ENCODE assay signal across 15 cellular contexts in the genomic region with DNA sequence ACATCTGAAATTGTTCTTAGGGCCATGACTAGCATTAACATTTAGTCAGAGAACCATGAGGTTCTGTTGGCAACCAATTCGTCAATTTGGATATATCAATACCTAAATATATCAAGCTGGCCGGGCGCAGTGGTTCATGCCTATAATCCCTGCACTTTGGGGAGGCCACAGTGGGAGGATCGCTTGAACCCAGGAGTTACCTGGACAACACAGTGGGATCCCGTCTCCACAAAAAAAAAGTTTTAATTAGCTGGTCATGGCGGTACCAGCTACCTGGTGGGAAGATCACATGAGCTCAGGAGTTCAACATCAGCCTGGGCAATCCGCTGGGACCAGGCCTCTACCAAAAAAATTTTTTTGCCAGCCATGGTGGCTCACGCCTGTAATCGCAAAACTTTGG. TPM values are rescaled to one million over a fixed set of nuclear protein-coding genes. Genes with fewer than 3 reads are reported as not detected.
DNase-seq lines count a peak whose midpoint lies in the region; ATAC-seq and TF ChIP-seq lines count a peak whose summit lies in the region.
"Had no signal": no experiment of that assay in that cellular context is flagged by ENCODE, and none has a peak within 500 bp of the region (broad histone marks: within the 10 kb centered on the region; RNA-seq: fewer than 3 reads in every experiment).

No MANE protein-coding gene starts in this region.

- H3K4me1 ChIP-seq in BLaER1: peaks cover 76% of the 10 kb centered on the region
- H3K4me1 ChIP-seq in endodermal cell (ENCODE audit: control insufficient read depth, insufficient read depth, low read length): peaks cover 5% of the 10 kb centered on the region

- intact Hi-C loops in posterior vena cava (cut with DNase I): no loop called here

- H4K20me1 ChIP-seq in BLaER1: peaks cover 100% of the 10 kb centered on the region

- peaks cover 1% of the 10 kb centered on the region for H3K36me3 Mint-ChIP-seq in IgD-negative memory B cell
- peaks cover 23% of the 10 kb centered on the region for H3K36me3 Mint-ChIP-seq in endodermal cell (ENCODE audit: low read depth)

- H3K4me3 Mint-ChIP-seq in IgD-negative memory B cell: peak overlapping the region in 2 of 4 donors; percentile 10
- H3K4me3 Mint-ChIP-seq in endodermal cell: no peak overlapping the region
- H3K4me3 Mint-ChIP-seq: activated CD8-positive, alpha-beta memory T cell treated with anti-CD3 and anti-CD28 coated beads, Interleukin-2, amount 10 ng/mL, durations not matched to agents 7 days and 5 days had no signal

- H3K27me3 Mint-ChIP-seq in IgD-negative memory B cell (no peaks in the 10 kb centered on the region), endodermal cell (ENCODE audit: insufficient read depth) (no peaks in the 10 kb centered on the region)
- H3K27me3 Mint-ChIP-seq: activated CD8-positive, alpha-beta memory T cell treated with anti-CD3 and anti-CD28 coated beads, Interleukin-2, amount 10 ng/mL, durations not matched to agents 7 days and 5 days; activated naive CD8-positive, alpha-beta T cell treated with anti-CD3 and anti-CD28 coated beads, Interleukin-2, amount 50 U/mL, for 24 hours had no signal

- H3K27ac ChIP-seq in BLaER1 (no peak overlapping the region), endodermal cell (ENCODE audit: low read depth, low read length) (no peak overlapping the region)

- ATAC-seq in GM19324 (IDR thresholded peaks at IDR 0.05; ENCODE audit: low FRiP score, unreplicated experiment): no peak
- ATAC-seq: activated CD8-positive, alpha-beta memory T cell treated with anti-CD3 and anti-CD28 coated beads, Interleukin-2, amount 10 ng/mL, durations not matched to agents 7 days and 5 days; activated naive CD8-positive, alpha-beta T cell treated with anti-CD3 and anti-CD28 coated beads, Interleukin-2, amount 50 U/mL, for 24 hours had no signal

- DNase-seq in endodermal cell: no peak
- DNase-seq in posterior vena cava (ENCODE audit: low spot score): peak; percentile 72
- DNase-seq in NCI-H1105 treated with DMSO at 0.1 percent for 48 hours (lab: John Stamatoyannopoulos, UW): no peak
- no peak for DNase-seq in DMS114 treated with DMSO at 0.1 percent for 48 hours (lab: John Stamatoyannopoulos, UW; ENCODE audit: unreplicated experiment)
- no peak for DNase-seq in amniotic stem cell (lab: John Stamatoyannopoulos, UW)
- DNase-seq: activated CD8-positive, alpha-beta memory T cell treated with anti-CD3 and anti-CD28 coated beads, Interleukin-2, amount 10 ng/mL, durations not matched to agents 7 days and 5 days; activated naive CD8-positive, alpha-beta T cell treated with anti-CD3 and anti-CD28 coated beads, Interleukin-2, amount 50 U/mL, for 24 hours; AML-193; Kasumi-1; kidney; NCI-H2029; NCI-H69 had no signal

- WGBS in endodermal cell (ENCODE audit: insufficient coverage in 1 of 2, insufficient read length in 1 of 2), 2 experiments: 92 to 93% methylated on average over 9 of the region's 9 CpGs

- H3K27me3 ChIP-seq in BLaER1 (no peaks in the 10 kb centered on the region), endodermal cell (ENCODE audit: control insufficient read depth, insufficient read depth, low read length, poor library complexity, severe bottlenecking) (no peaks in the 10 kb centered on the region)

- no peaks in the 10 kb centered on the region for H3K9me3 ChIP-seq in BLaER1
- no peaks in the 10 kb centered on the region for H3K9me3 ChIP-seq in endodermal cell (ENCODE audit: control insufficient read depth, low read length)

- no peak for TF ChIP-seq CTCF in endodermal cell (conservative IDR thresholded peaks at IDR 0.05)

- H3K27ac Mint-ChIP-seq in IgD-negative memory B cell: peak overlapping the region in 2 of 3 donors; percentile 14 to 67
- peak overlapping the region; percentile 78 for H3K27ac Mint-ChIP-seq in endodermal cell
- H3K27ac Mint-ChIP-seq: activated CD8-positive, alpha-beta memory T cell treated with anti-CD3 and anti-CD28 coated beads, Interleukin-2, amount 10 ng/mL, durations not matched to agents 7 days and 5 days; activated naive CD8-positive, alpha-beta T cell treated with anti-CD3 and anti-CD28 coated beads, Interleukin-2, amount 50 U/mL, for 24 hours had no signal

- H3K36me3 ChIP-seq in BLaER1 (peaks cover 66% of the 10 kb centered on the region), endodermal cell (ENCODE audit: control insufficient read depth, insufficient read depth, low read length) (peaks cover 48% of the 10 kb centered on the region)

- H3K4me1 Mint-ChIP-seq in IgD-negative memory B cell (peaks cover 44 to 52% (median 47%) of the 10 kb centered on the region in 3 donors), endodermal cell (peaks cover 42% of the 10 kb centered on the region)

- H3K9ac ChIP-seq in BLaER1: no peak overlapping the region
- H3K9ac ChIP-seq in endodermal cell (ENCODE audit: extremely low read depth, low read length, poor library complexity, severe bottlenecking): no peak overlapping the region

- H3K4me2 ChIP-seq in BLaER1: peak overlapping the region; percentile 27

- H3K9me3 Mint-ChIP-seq in IgD-negative memory B cell (no peaks in the 10 kb centered on the region), endodermal cell (no peaks in the 10 kb centered on the region)
- H3K9me3 Mint-ChIP-seq: activated naive CD8-positive, alpha-beta T cell treated with anti-CD3 and anti-CD28 coated beads, Interleukin-2, amount 50 U/mL, for 24 hours had no signal

- H3K4me3 ChIP-seq in BLaER1 (no peak overlapping the region), endodermal cell (ENCODE audit: low read length) (peak overlapping the region; percentile 61)

RNA-seq across cellular contexts. Expression of a gene that starts 8.4 kb away (rescaled TPM):
- 54.4 TPM for polyA plus RNA-seq in IgD-negative memory B cell
- 1,000 to 10,000 TPM; 1,225 to 1,349 TPM for total RNA-seq in endodermal cell
- polyA plus RNA-seq in endodermal cell (2013, experiment 1 of 2): 1,001 TPM
- 1,057 TPM for polyA plus RNA-seq in endodermal cell (2013, experiment 2 of 2)
- 100 to 1,000 TPM; 274 to 306 TPM for total RNA-seq in posterior vena cava
